ENCODE assay signal across 1 cellular context in genomic region chr3:64221564-64222257, GRCh38.
TF ChIP-seq lines count a peak whose summit lies in the region.

No MANE protein-coding gene starts in this region.

TF ChIP-seq in HCT116, 20 proteins besides CTCF, POLR2A, EP300 and RAD21:
- no peak for TF ChIP-seq YY1 (IDR thresholded peaks at IDR 0.05; ENCODE audit: extremely low read depth, insufficient replicate concordance, low read depth, low read length)
- no peak for TF ChIP-seq ZNF274 (IDR thresholded peaks at IDR 0.05; ENCODE audit: low read depth, low read length)
- TF ChIP-seq POLR2AphosphoS5 (IDR thresholded peaks at IDR 0.05; ENCODE audit: low read depth, low read length): no peak
- no peak for TF ChIP-seq CEBPB (IDR thresholded peaks at IDR 0.05; ENCODE audit: low read depth)
- no peak for TF ChIP-seq JUND (IDR thresholded peaks at IDR 0.05)
- TF ChIP-seq, protein P1, sequence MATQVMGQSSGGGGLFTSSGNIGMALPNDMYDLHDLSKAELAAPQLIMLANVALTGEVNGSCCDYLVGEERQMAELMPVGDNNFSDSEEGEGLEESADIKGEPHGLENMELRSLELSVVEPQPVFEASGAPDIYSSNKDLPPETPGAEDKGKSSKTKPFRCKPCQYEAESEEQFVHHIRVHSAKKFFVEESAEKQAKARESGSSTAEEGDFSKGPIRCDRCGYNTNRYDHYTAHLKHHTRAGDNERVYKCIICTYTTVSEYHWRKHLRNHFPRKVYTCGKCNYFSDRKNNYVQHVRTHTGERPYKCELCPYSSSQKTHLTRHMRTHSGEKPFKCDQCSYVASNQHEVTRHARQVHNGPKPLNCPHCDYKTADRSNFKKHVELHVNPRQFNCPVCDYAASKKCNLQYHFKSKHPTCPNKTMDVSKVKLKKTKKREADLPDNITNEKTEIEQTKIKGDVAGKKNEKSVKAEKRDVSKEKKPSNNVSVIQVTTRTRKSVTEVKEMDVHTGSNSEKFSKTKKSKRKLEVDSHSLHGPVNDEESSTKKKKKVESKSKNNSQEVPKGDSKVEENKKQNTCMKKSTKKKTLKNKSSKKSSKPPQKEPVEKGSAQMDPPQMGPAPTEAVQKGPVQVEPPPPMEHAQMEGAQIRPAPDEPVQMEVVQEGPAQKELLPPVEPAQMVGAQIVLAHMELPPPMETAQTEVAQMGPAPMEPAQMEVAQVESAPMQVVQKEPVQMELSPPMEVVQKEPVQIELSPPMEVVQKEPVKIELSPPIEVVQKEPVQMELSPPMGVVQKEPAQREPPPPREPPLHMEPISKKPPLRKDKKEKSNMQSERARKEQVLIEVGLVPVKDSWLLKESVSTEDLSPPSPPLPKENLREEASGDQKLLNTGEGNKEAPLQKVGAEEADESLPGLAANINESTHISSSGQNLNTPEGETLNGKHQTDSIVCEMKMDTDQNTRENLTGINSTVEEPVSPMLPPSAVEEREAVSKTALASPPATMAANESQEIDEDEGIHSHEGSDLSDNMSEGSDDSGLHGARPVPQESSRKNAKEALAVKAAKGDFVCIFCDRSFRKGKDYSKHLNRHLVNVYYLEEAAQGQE (IDR thresholded peaks at IDR 0.05; ENCODE audit: low read depth): no peak
- TF ChIP-seq EGR1 (IDR thresholded peaks at IDR 0.05; ENCODE audit: low read depth): no peak
- no peak for TF ChIP-seq SRF (IDR thresholded peaks at IDR 0.05; ENCODE audit: low read depth)
- TF ChIP-seq ZBTB33 (IDR thresholded peaks at IDR 0.05; ENCODE audit: extremely low read depth, insufficient replicate concordance, low read length): no peak
- TF ChIP-seq TCF7L2 (IDR thresholded peaks at IDR 0.05; ENCODE audit: borderline replicate concordance, extremely low read depth, insufficient read depth, insufficient read length): no peak
- no peak for TF ChIP-seq EZH2 (IDR thresholded peaks at IDR 0.05)
- TF ChIP-seq CBX3 (IDR thresholded peaks at IDR 0.05; ENCODE audit: low read depth): no peak
- no peak for TF ChIP-seq SIN3A (IDR thresholded peaks at IDR 0.05; ENCODE audit: low read depth)
- TF ChIP-seq ELF1 (IDR thresholded peaks at IDR 0.05; ENCODE audit: borderline replicate concordance, low read depth): no peak
- no peak for TF ChIP-seq SP1 (IDR thresholded peaks at IDR 0.05; ENCODE audit: low read depth)
- TF ChIP-seq ZFX (IDR thresholded peaks at IDR 0.05): no peak
- no peak for TF ChIP-seq EZH2phosphoT487 (IDR thresholded peaks at IDR 0.05; ENCODE audit: borderline replicate concordance)
- TF ChIP-seq MAX (IDR thresholded peaks at IDR 0.05): no peak
- no peak for TF ChIP-seq FOSL1 (IDR thresholded peaks at IDR 0.05; ENCODE audit: low read depth)
- TF ChIP-seq, protein P2, sequence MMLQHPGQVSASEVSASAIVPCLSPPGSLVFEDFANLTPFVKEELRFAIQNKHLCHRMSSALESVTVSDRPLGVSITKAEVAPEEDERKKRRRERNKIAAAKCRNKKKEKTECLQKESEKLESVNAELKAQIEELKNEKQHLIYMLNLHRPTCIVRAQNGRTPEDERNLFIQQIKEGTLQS (IDR thresholded peaks at IDR 0.05): no peak
